In genomic region chr21:37396855-37397254, GRCh38 we compare ENCODE assay signal across 20 cellular contexts. TPM values are rescaled to one million over a fixed set of nuclear protein-coding genes. Genes with fewer than 3 reads are reported as not detected.
A peak's percentile ranks its signal among the peaks of the same experiment; 100 is the strongest.
DNase-seq lines count a peak whose midpoint lies in the region; ATAC-seq and TF ChIP-seq lines count a peak whose summit lies in the region.
"Had no signal": no experiment of that assay in that cellular context is flagged by ENCODE, and none has a peak within 500 bp of the region (broad histone marks: within the 10 kb centered on the region; RNA-seq: fewer than 3 reads in every experiment).

No MANE protein-coding gene starts in this region.

- H3K9me3 Mint-ChIP-seq in natural killer cell: peaks cover 0 to 2% of the 10 kb centered on the region in 2 donors
- H3K9me3 Mint-ChIP-seq in natural killer cell treated with Interleukin-12 subunit alpha and Interleukin-12 subunit beta and Interleukin-15 and Interleukin-18, amount 100 ng/mL, for 72 hours: no peaks in the 10 kb centered on the region
- H3K9me3 Mint-ChIP-seq in activated T-helper 17 cell treated with anti-CD3 and anti-CD28 coated beads, Interleukin-2, amount 50 U/mL, for 72 hours: peaks cover 2% of the 10 kb centered on the region
- peaks cover 0 to 12% (median 4%) of the 10 kb centered on the region in 11 donors for H3K9me3 Mint-ChIP-seq in naive thymus-derived CD4-positive, alpha-beta T cell

- H3K9me3 ChIP-seq in naive thymus-derived CD4-positive, alpha-beta T cell (ENCODE audit: control insufficient read depth in 2 of 3, low read length in 3 of 3): no peaks in the 10 kb centered on the region
- H3K9me3 ChIP-seq: ovary had no signal

- POLR2A ChIA-PET in naive thymus-derived CD4-positive, alpha-beta T cell (lab: Charles Lee): no interaction called here

- H3K4me3 ChIP-seq in naive thymus-derived CD4-positive, alpha-beta T cell (ENCODE audit: low read length): no peak overlapping the region
- no peak overlapping the region for H3K4me3 ChIP-seq in dorsolateral prefrontal cortex
- H3K4me3 ChIP-seq: BLaER1 treated with 17β-estradiol and CSF1 and Interleukin-3, amounts not matched to agents 10 nM and 100 nM; ovary; upper lobe of left lung had no signal

- CTCF ChIA-PET in naive thymus-derived CD4-positive, alpha-beta T cell (lab: Charles Lee): no interaction called here

- no peaks in the 10 kb centered on the region for H3K36me3 ChIP-seq in naive thymus-derived CD4-positive, alpha-beta T cell (ENCODE audit: control insufficient read depth in 2 of 3, insufficient read depth in 3 of 3, low read length in 3 of 3)
- H3K36me3 ChIP-seq: ovary, upper lobe of left lung had no signal

- no peak for ATAC-seq in natural killer cell
- ATAC-seq in natural killer cell treated with Interleukin-12 subunit alpha and Interleukin-12 subunit beta and Interleukin-15 and Interleukin-18, amount 100 ng/mL, for 72 hours: no peak
- ATAC-seq in activated T-helper 17 cell treated with anti-CD3 and anti-CD28 coated beads, Interleukin-2, amount 50 U/mL, for 72 hours (replicated peaks): peak; percentile 25
- ATAC-seq in naive thymus-derived CD4-positive, alpha-beta T cell: no peak
- ATAC-seq in GM19023 (IDR thresholded peaks at IDR 0.05; ENCODE audit: unreplicated experiment): no peak
- no peak for ATAC-seq in HG03354 (IDR thresholded peaks at IDR 0.05; ENCODE audit: poor library complexity, severe bottlenecking, unreplicated experiment)
- ATAC-seq: activated CD8-positive, alpha-beta memory T cell treated with anti-CD3 and anti-CD28 coated beads, Interleukin-2, amount 10 ng/mL, durations not matched to agents 7 days and 5 days; SK-N-SH treated with all-trans-retinoic acid at 6 μM for 48 hours; T-helper 17 cell had no signal

- peaks cover 77 to 85% of the 10 kb centered on the region in 2 donors for H3K4me1 Mint-ChIP-seq in natural killer cell
- peaks cover 59 to 72% of the 10 kb centered on the region in 2 donors for H3K4me1 Mint-ChIP-seq in natural killer cell treated with Interleukin-12 subunit alpha and Interleukin-12 subunit beta and Interleukin-15 and Interleukin-18, amount 100 ng/mL, for 72 hours (ENCODE audit: low read depth in 2 of 2)
- H3K4me1 Mint-ChIP-seq in activated T-helper 17 cell treated with anti-CD3 and anti-CD28 coated beads, Interleukin-2, amount 50 U/mL, for 72 hours: peaks cover 41% of the 10 kb centered on the region
- H3K4me1 Mint-ChIP-seq in naive thymus-derived CD4-positive, alpha-beta T cell: peaks cover 63 to 100% (median 83%) of the 10 kb centered on the region in 7 donors

- intact Hi-C loops in natural killer cell (cut with micrococcal nuclease) (no loop called here), dorsolateral prefrontal cortex (cut with DNase I) (no loop called here)
- intact Hi-C loops in naive thymus-derived CD4-positive, alpha-beta T cell (cut with micrococcal nuclease): loop anchor here in 1 of 2 donors (1.0 to 2.0 kb wide), 2 partner anchors 8 to 22 kb away; no protein-coding TSS in a partner anchor

- H3K4me1 ChIP-seq in naive thymus-derived CD4-positive, alpha-beta T cell (ENCODE audit: control insufficient read depth in 2 of 2, insufficient read depth in 2 of 2, low read length in 2 of 2): peaks cover 43 to 60% of the 10 kb centered on the region in 2 donors

- no peak for DNase-seq in natural killer cell
- DNase-seq in natural killer cell treated with Interleukin-12 subunit alpha and Interleukin-12 subunit beta and Interleukin-15 and Interleukin-18, amount 100 ng/mL, for 72 hours (ENCODE audit: low spot score): no peak
- DNase-seq in naive thymus-derived CD4-positive, alpha-beta T cell: no peak
- DNase-seq in dorsolateral prefrontal cortex: no peak
- DNase-seq: activated CD8-positive, alpha-beta memory T cell treated with anti-CD3 and anti-CD28 coated beads, Interleukin-2, amount 10 ng/mL, durations not matched to agents 7 days and 5 days; activated naive CD4-positive, alpha-beta T cell treated with anti-CD3 and anti-CD28 coated beads, Interleukin-2, amount 10 ng/mL, durations not matched to agents 7 days and 5 days; anterior cingulate cortex; dermis blood vessel endothelial cell; HFFc6; ovary; retina; T-helper 17 cell; upper lobe of left lung had no signal

- H3K36me3 Mint-ChIP-seq in natural killer cell: no peaks in the 10 kb centered on the region
- no peaks in the 10 kb centered on the region for H3K36me3 Mint-ChIP-seq in natural killer cell treated with Interleukin-12 subunit alpha and Interleukin-12 subunit beta and Interleukin-15 and Interleukin-18, amount 100 ng/mL, for 72 hours
- no peaks in the 10 kb centered on the region for H3K36me3 Mint-ChIP-seq in activated T-helper 17 cell treated with anti-CD3 and anti-CD28 coated beads, Interleukin-2, amount 50 U/mL, for 72 hours (ENCODE audit: low read depth)
- H3K36me3 Mint-ChIP-seq in naive thymus-derived CD4-positive, alpha-beta T cell: peaks cover 0 to 12% (median 7%) of the 10 kb centered on the region in 5 donors

- peak overlapping the region; percentile 21 for H3K4me3 Mint-ChIP-seq in natural killer cell
- no peak overlapping the region for H3K4me3 Mint-ChIP-seq in natural killer cell treated with Interleukin-12 subunit alpha and Interleukin-12 subunit beta and Interleukin-15 and Interleukin-18, amount 100 ng/mL, for 72 hours
- H3K4me3 Mint-ChIP-seq in activated T-helper 17 cell treated with anti-CD3 and anti-CD28 coated beads, Interleukin-2, amount 50 U/mL, for 72 hours: peak overlapping the region; percentile 4
- H3K4me3 Mint-ChIP-seq in naive thymus-derived CD4-positive, alpha-beta T cell: peak overlapping the region in 9 of 10 donors; percentile 0 to 83 (median 56)
- H3K4me3 Mint-ChIP-seq: activated CD8-positive, alpha-beta memory T cell treated with anti-CD3 and anti-CD28 coated beads, Interleukin-2, amount 10 ng/mL, durations not matched to agents 7 days and 5 days; activated naive CD4-positive, alpha-beta T cell treated with anti-CD3 and anti-CD28 coated beads, Interleukin-2, amount 10 ng/mL, durations not matched to agents 7 days and 5 days; HFFc6; mesothelial cell of epicardium; nephron had no signal

- TF ChIP-seq CTCF in natural killer cell (IDR thresholded peaks at IDR 0.05) (no peak), dorsolateral prefrontal cortex (IDR thresholded peaks at IDR 0.05 in 54 of 56, conservative IDR thresholded peaks at IDR 0.05 in 2 of 56; ENCODE audit: low read depth in 1 of 56, partially characterized antibody in 56 of 56) (no peak)

- H3K27ac ChIP-seq in naive thymus-derived CD4-positive, alpha-beta T cell (ENCODE audit: low read depth, low read length): no peak overlapping the region
- H3K27ac ChIP-seq in dorsolateral prefrontal cortex: no peak overlapping the region
- H3K27ac ChIP-seq: BLaER1 treated with 17β-estradiol and CSF1 and Interleukin-3, amounts not matched to agents 10 nM and 100 nM; ovary; upper lobe of left lung had no signal

- no peaks in the 10 kb centered on the region for H3K27me3 Mint-ChIP-seq in natural killer cell (ENCODE audit: low read depth in 2 of 2)
- H3K27me3 Mint-ChIP-seq in natural killer cell treated with Interleukin-12 subunit alpha and Interleukin-12 subunit beta and Interleukin-15 and Interleukin-18, amount 100 ng/mL, for 72 hours: no peaks in the 10 kb centered on the region
- no peaks in the 10 kb centered on the region for H3K27me3 Mint-ChIP-seq in activated T-helper 17 cell treated with anti-CD3 and anti-CD28 coated beads, Interleukin-2, amount 50 U/mL, for 72 hours
- no peaks in the 10 kb centered on the region for H3K27me3 Mint-ChIP-seq in naive thymus-derived CD4-positive, alpha-beta T cell
- H3K27me3 Mint-ChIP-seq: activated CD8-positive, alpha-beta memory T cell treated with anti-CD3 and anti-CD28 coated beads, Interleukin-2, amount 10 ng/mL, durations not matched to agents 7 days and 5 days; activated naive CD4-positive, alpha-beta T cell treated with anti-CD3 and anti-CD28 coated beads, Interleukin-2, amount 10 ng/mL, durations not matched to agents 7 days and 5 days; T-helper 17 cell had no signal

- H3K27ac Mint-ChIP-seq in natural killer cell: peak overlapping the region in 1 of 2 donors; percentile 51
- no peak overlapping the region for H3K27ac Mint-ChIP-seq in natural killer cell treated with Interleukin-12 subunit alpha and Interleukin-12 subunit beta and Interleukin-15 and Interleukin-18, amount 100 ng/mL, for 72 hours
- H3K27ac Mint-ChIP-seq in activated T-helper 17 cell treated with anti-CD3 and anti-CD28 coated beads, Interleukin-2, amount 50 U/mL, for 72 hours: no peak overlapping the region
- peak overlapping the region in 5 of 9 donors; percentile 43 to 63 (median 56) for H3K27ac Mint-ChIP-seq in naive thymus-derived CD4-positive, alpha-beta T cell
- H3K27ac Mint-ChIP-seq: activated CD8-positive, alpha-beta memory T cell treated with anti-CD3 and anti-CD28 coated beads, Interleukin-2, amount 10 ng/mL, durations not matched to agents 7 days and 5 days; activated naive CD4-positive, alpha-beta T cell treated with anti-CD3 and anti-CD28 coated beads, Interleukin-2, amount 10 ng/mL, durations not matched to agents 7 days and 5 days; HFFc6; mesothelial cell of epicardium; nephron had no signal

- H3K27me3 ChIP-seq in naive thymus-derived CD4-positive, alpha-beta T cell (ENCODE audit: control insufficient read depth in 2 of 2, insufficient read depth in 2 of 2, low read length in 2 of 2): no peaks in the 10 kb centered on the region
- no peaks in the 10 kb centered on the region for H3K27me3 ChIP-seq in dorsolateral prefrontal cortex
- H3K27me3 ChIP-seq: BLaER1 treated with 17β-estradiol and CSF1 and Interleukin-3, amounts not matched to agents 10 nM and 100 nM; ovary; upper lobe of left lung had no signal

RNA-seq across cellular contexts. Expression of gene DYRK1A, which starts 30.3 kb away (rescaled TPM):
- total RNA-seq in natural killer cell (100 to 1,000 TPM; 149 to 166 (median 153) TPM), dorsolateral prefrontal cortex (100 to 1,000 TPM in 43 of 120 experiments, 10 to 100 TPM in 77; 72.3 to 147 (median 97.5) TPM)
- total RNA-seq in natural killer cell treated with Interleukin-12 subunit alpha and Interleukin-12 subunit beta and Interleukin-15 and Interleukin-18, amount 100 ng/mL, for 72 hours: 10 to 100 TPM; 83.5 to 90.1 TPM
- 10 to 100 TPM; 55.6 to 59.9 TPM for total RNA-seq in activated T-helper 17 cell treated with anti-CD3 and anti-CD28 coated beads, Interleukin-2, amount 50 U/mL, for 72 hours
- total RNA-seq in naive thymus-derived CD4-positive, alpha-beta T cell: 100 to 1,000 TPM in 4 of 5 experiments, 10 to 100 TPM in 1; 86.0 to 142 (median 125) TPM
- 1 to 10 TPM; 3.3 to 7.6 TPM for polyA plus RNA-seq in naive thymus-derived CD4-positive, alpha-beta T cell

Comparison
In these comparisons a context has a peak if more than half of its experiments do, and no peak if none do; other contexts are left out.
1. H3K27ac Mint-ChIP-seq: peak in naive thymus-derived CD4-positive, alpha-beta T cell (5 of 9); none in natural killer cell treated with Interleukin-12 subunit alpha and Interleukin-12 subunit beta and Interleukin-15 and Interleukin-18, amount 100 ng/mL, for 72 hours (0 of 2) and activated T-helper 17 cell treated with anti-CD3 and anti-CD28 coated beads, Interleukin-2, amount 50 U/mL, for 72 hours (single experiment).